1 cellular context compared by ENCODE assay signal in genomic region chr6:27839303-27840081, GRCh38.
TF ChIP-seq lines count a peak whose summit lies in the region.

No MANE protein-coding gene starts in this region.

TF ChIP-seq in HepG2, 621 proteins besides CTCF, POLR2A, EP300 and RAD21 (continued from another document):
- TF ChIP-seq NR2F2 (IDR thresholded peaks at IDR 0.05; ENCODE audit: borderline replicate concordance, low read depth) (no peak; the same call in 1 of the 2 replicates), NFIC (IDR thresholded peaks at IDR 0.05; ENCODE audit: low read length) (no peak), PITX1 (CRISPR knock-in tag; IDR thresholded peaks at IDR 0.05) (no peak), MXI1 (IDR thresholded peaks at IDR 0.05; ENCODE audit: borderline replicate concordance, low read depth, low read length) (no peak; the same call in 2 of the 3 replicates), DPF2 (CRISPR knock-in tag; IDR thresholded peaks at IDR 0.05; ENCODE audit: borderline replicate concordance, low read depth) (no peak), ZNF232 (CRISPR knock-in tag; IDR thresholded peaks at IDR 0.05; ENCODE audit: borderline replicate concordance) (no peak), CEBPG (CRISPR knock-in tag; IDR thresholded peaks at IDR 0.05) (no peak), FOXP1 (IDR thresholded peaks at IDR 0.05) (no peak), FOXP1 (CRISPR knock-in tag; IDR thresholded peaks at IDR 0.05) (0 out of 2 replicates have a peak, but pooled peaks have one; percentile 28), ZNF83 (CRISPR knock-in tag; IDR thresholded peaks at IDR 0.05; ENCODE audit: borderline replicate concordance) (no peak), NFYC (CRISPR knock-in tag; IDR thresholded peaks at IDR 0.05) (peak; percentile 89), TBX2 (CRISPR knock-in tag; IDR thresholded peaks at IDR 0.05; ENCODE audit: borderline replicate concordance) (peak; percentile 57), ZMAT5 (CRISPR knock-in tag; IDR thresholded peaks at IDR 0.05; ENCODE audit: borderline replicate concordance, low read depth) (no peak), TFDP2 (CRISPR knock-in tag; IDR thresholded peaks at IDR 0.05) (peak; percentile 95), UBTF (CRISPR knock-in tag; IDR thresholded peaks at IDR 0.05) (no peak), FLYWCH1 (CRISPR knock-in tag; IDR thresholded peaks at IDR 0.05) (0 out of 2 replicates have a peak, but pooled peaks have one; percentile 43), ASH2L (IDR thresholded peaks at IDR 0.05; ENCODE audit: insufficient read length, low read depth, low read length) (no peak), KIAA2018 (CRISPR knock-in tag; IDR thresholded peaks at IDR 0.05; ENCODE audit: borderline replicate concordance) (no peak), RORA (CRISPR knock-in tag; IDR thresholded peaks at IDR 0.05) (no peak), STAG1 (CRISPR knock-in tag; IDR thresholded peaks at IDR 0.05) (peak; percentile 8; the same call in 1 of the 2 replicates), FOXA3 (CRISPR knock-in tag; IDR thresholded peaks at IDR 0.05) (peak; percentile 49; the same call in 1 of the 2 replicates)
